Comparison of ENCODE assay signal across 8 cellular contexts in the genomic region with DNA sequence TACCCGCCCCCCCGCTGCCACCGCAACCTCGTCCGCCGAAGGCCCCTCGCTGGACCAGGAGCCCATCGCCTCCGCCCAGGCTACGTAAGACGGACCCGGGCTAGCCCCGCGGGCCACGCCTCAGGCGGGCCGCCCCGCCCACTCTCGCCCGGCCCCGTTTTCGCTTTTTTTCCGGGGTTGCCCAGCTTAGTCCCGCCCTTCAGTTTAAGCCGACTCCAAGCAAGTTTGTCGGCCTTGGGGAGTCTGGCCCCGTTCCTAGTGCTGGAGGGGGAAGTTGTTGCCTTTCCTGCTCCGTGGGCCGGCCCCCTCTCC. TPM values are rescaled to one million over a fixed set of nuclear protein-coding genes. Genes with fewer than 3 reads are reported as not detected.
DNase-seq lines count a peak whose midpoint lies in the region; ATAC-seq and TF ChIP-seq lines count a peak whose summit lies in the region.

No MANE protein-coding gene starts in this region.

- TF ChIP-seq POLR2A in GM18505 (IDR thresholded peaks at IDR 0.05; ENCODE audit: borderline replicate concordance, extremely low read depth, insufficient read depth, insufficient read length), result peak; percentile 44

- ATAC-seq in GM18505 (IDR thresholded peaks at IDR 0.05; ENCODE audit: unreplicated experiment), result peak; percentile 34
- peak; percentile 32 for ATAC-seq in HG03095 (IDR thresholded peaks at IDR 0.05; ENCODE audit: unreplicated experiment)
- ATAC-seq in activated CD4-positive, CD25-positive, alpha-beta regulatory T cell treated with anti-CD3 and anti-CD28 coated beads, Interleukin-2, amount 50 U/mL, for 24 hours, result peak; percentile 67 to 69
- peak; percentile 66 for ATAC-seq in central memory CD8-positive, alpha-beta T cell (replicated peaks; ENCODE audit: extremely low read depth, poor library complexity, severe bottlenecking)

- DNase-seq in NCI-H345 (lab: John Stamatoyannopoulos, UW) (peak; percentile 93), kidney epithelial cell (ENCODE audit: low read depth) (peak; percentile 47)
- peak; percentile 53 to 59 for DNase-seq in central memory CD8-positive, alpha-beta T cell (ENCODE audit: low spot score in 2 of 2)
- DNase-seq in stimulated activated CD4-positive, alpha-beta T cell treated with anti-CD3 and anti-CD28 coated beads, Interleukin-15, amount 100 ng/mL, for 48 hours (ENCODE audit: low read depth in 2 of 2), result peak; percentile 65 to 77

- H3K27me3 Mint-ChIP-seq in central memory CD8-positive, alpha-beta T cell, result no peaks in the 10 kb centered on the region

- TF ChIP-seq CTCF in 22Rv1 (IDR thresholded peaks at IDR 0.05) (no peak), kidney epithelial cell (IDR thresholded peaks at IDR 0.05; ENCODE audit: insufficient read depth, low read length, poor library complexity, severe bottlenecking) (no peak)

- peaks cover 10% of the 10 kb centered on the region for H3K36me3 Mint-ChIP-seq in central memory CD8-positive, alpha-beta T cell (ENCODE audit: insufficient read depth)

- H3K4me3 Mint-ChIP-seq in central memory CD8-positive, alpha-beta T cell, result peak overlapping the region; percentile 84

- H3K27me3 ChIP-seq in kidney epithelial cell (ENCODE audit: control insufficient read depth, insufficient read depth, low read length), result no peaks in the 10 kb centered on the region

- peaks cover 1% of the 10 kb centered on the region for H3K36me3 ChIP-seq in kidney epithelial cell (ENCODE audit: control insufficient read depth, insufficient read depth, low read length)

- peaks cover 20% of the 10 kb centered on the region for H3K4me1 Mint-ChIP-seq in central memory CD8-positive, alpha-beta T cell

- H3K9me3 Mint-ChIP-seq in central memory CD8-positive, alpha-beta T cell, result no peaks in the 10 kb centered on the region

- H3K27ac Mint-ChIP-seq in central memory CD8-positive, alpha-beta T cell (ENCODE audit: low read depth), result peak overlapping the region; percentile 74

- peak overlapping the region; percentile 90 for H3K4me3 ChIP-seq in kidney epithelial cell (ENCODE audit: low read depth, low read length)

- H3K27ac ChIP-seq in 22Rv1, result peak overlapping the region; percentile 99

RNA-seq across cellular contexts. Expression of gene RUSC1, which starts 3.0 kb away (rescaled TPM):
- total RNA-seq in kidney epithelial cell, result 38.1 and 38.3 TPM in 2 replicates

RNA-seq across cellular contexts. Expression of gene FDPS, which starts 15.0 kb away (rescaled TPM):
- total RNA-seq in kidney epithelial cell, result 248 and 271 TPM in 2 replicates

RNA-seq across cellular contexts. Expression of gene PKLR, which starts 22.4 kb away (rescaled TPM):
- total RNA-seq in kidney epithelial cell, result not detected in 2 replicates

RNA-seq across cellular contexts. Expression of gene HCN3, which starts 46.4 kb away (rescaled TPM):
- total RNA-seq in kidney epithelial cell, result 2.8 and 3.8 TPM in 2 replicates

RNA-seq across cellular contexts. Expression of gene CLK2, which starts 50.4 kb away (rescaled TPM):
- total RNA-seq in kidney epithelial cell, result 21.7 and 24.2 TPM in 2 replicates

Comparison
In these comparisons a context has a peak if more than half of its experiments do, and no peak if none do; other contexts are left out.
1. Peak in every context shown above with its lines: DNase-seq, ATAC-seq, H3K4me3 ChIP-seq and H3K27ac ChIP-seq.